Comparison of ENCODE assay signal across 1 cellular context in the genomic region with DNA sequence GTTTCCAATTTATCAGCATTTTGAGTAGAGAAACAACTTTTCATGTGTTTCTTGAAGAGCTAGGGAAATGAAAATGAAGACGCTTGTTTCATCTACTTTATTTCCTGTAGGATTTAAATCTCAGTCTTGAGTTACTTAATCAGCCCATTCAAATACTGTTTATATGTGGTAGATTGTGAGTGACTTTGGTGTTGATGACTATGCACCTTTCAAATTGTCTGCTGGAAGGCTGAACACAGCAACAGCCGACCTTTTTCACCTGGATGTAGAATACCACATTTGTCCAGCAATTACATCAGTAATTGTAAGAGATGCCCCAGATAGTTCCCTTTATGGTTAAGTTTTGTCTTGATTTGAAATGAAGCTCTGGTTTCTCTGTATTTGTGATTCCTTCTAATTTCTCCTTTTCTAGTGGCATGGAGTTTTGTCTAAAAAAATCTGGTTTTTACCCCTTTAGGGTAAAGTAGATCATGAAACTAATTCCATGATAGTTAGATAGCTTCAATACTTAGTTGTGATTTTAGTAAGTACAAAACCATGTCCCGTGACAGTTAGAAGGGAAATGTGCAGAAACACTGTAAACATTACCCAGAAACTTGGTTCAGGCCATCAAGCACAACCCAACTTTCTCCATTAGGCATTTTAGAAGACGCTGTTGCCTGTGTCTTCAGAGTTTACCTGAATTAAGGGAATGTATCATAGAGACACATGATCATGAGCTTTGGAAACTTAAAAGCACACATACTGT.
TF ChIP-seq lines count a peak whose summit lies in the region.

No MANE protein-coding gene starts in this region.

TF ChIP-seq in HCT116, 20 proteins besides CTCF, POLR2A, EP300 and RAD21 (continued from another document):
- TF ChIP-seq FOSL1 (IDR thresholded peaks at IDR 0.05; ENCODE audit: low read depth) (no peak), JUND (IDR thresholded peaks at IDR 0.05) (no peak), CEBPB (IDR thresholded peaks at IDR 0.05; ENCODE audit: low read depth) (no peak), CBX3 (IDR thresholded peaks at IDR 0.05; ENCODE audit: low read depth) (no peak)
TF ChIP-seq in HCT116: peak in this region for 0.
